In genomic region chr11:46618789-46619188, GRCh38 we compare ENCODE assay signal across 9 cellular contexts. TPM values are rescaled to one million over a fixed set of nuclear protein-coding genes. Genes with fewer than 3 reads are reported as not detected.
A peak's percentile ranks its signal among the peaks of the same experiment; 100 is the strongest.
DNase-seq lines count a peak whose midpoint lies in the region; ATAC-seq and TF ChIP-seq lines count a peak whose summit lies in the region.
"Had no signal": no experiment of that assay in that cellular context is flagged by ENCODE, and none has a peak within 500 bp of the region (broad histone marks: within the 10 kb centered on the region; RNA-seq: fewer than 3 reads in every experiment).

No MANE protein-coding gene starts in this region.

- no TSS peak for BruUV-seq in MCF 10A (replicated peaks; lab: Mats Ljungman, UMichigan)

- peak overlapping the region; percentile 93 for H3K4me3 ChIP-seq in LNCaP clone FGC (ENCODE audit: low read depth, low read length)

- peaks cover 53% of the 10 kb centered on the region for H3K4me1 Mint-ChIP-seq in CD4-positive, alpha-beta T cell (ENCODE audit: low read depth)
- peaks cover 19% of the 10 kb centered on the region for H3K4me1 Mint-ChIP-seq in MCF 10A (ENCODE audit: insufficient read depth, unreplicated experiment)
- H3K4me1 Mint-ChIP-seq in natural killer cell treated with Interleukin-12 subunit alpha and Interleukin-12 subunit beta and Interleukin-15 and Interleukin-18, amount 100 ng/mL, for 72 hours (ENCODE audit: low read depth in 2 of 2) = peaks cover 25 to 38% of the 10 kb centered on the region in 2 donors

- CTCF ChIA-PET in CD4-positive, alpha-beta T cell (lab: Charles Lee) = interaction anchor here (1.2 to 2.3 kb wide), 3 partner anchors 52 to 129 kb away, joined by 3 to 9 read pairs (median 6); no protein-coding TSS in a partner anchor
- CTCF ChIA-PET in MCF 10A (lab: Yijun Ruan, JAX) = interaction anchor here (0.6 to 2.9 kb wide), 26 partner anchors 9 to 309 kb away, joined by 3 to 21 read pairs (median 4); partner anchors contain the start of gene CHRM4

- DNase-seq in CD4-positive, alpha-beta T cell = no peak
- DNase-seq in LNCaP clone FGC (ENCODE audit: low read depth) = no peak
- DNase-seq in MCF 10A (ENCODE audit: unreplicated experiment) = no peak
- DNase-seq in natural killer cell treated with Interleukin-12 subunit alpha and Interleukin-12 subunit beta and Interleukin-15 and Interleukin-18, amount 100 ng/mL, for 72 hours (ENCODE audit: low spot score) = no peak
- DNase-seq in amniotic stem cell (lab: John Stamatoyannopoulos, UW) = no peak
- no peak for DNase-seq in A172 (ENCODE audit: low spot score)
- no peak for DNase-seq in Ammon's horn (ENCODE audit: low spot score)
- DNase-seq: left lung had no signal

- intact Hi-C loops in CD4-positive, alpha-beta T cell (cut with DNase I, micrococcal nuclease) = loop anchor here (5.0 to 10.0 kb wide), 5 partner anchors 64 to 774 kb away; partner anchors contain the start of gene CRY2 (in 1 of the 2)
- intact Hi-C loops in MCF 10A (cut with micrococcal nuclease) = loop anchor here (5.0 kb wide), 1 partner anchor 81 kb away; no protein-coding TSS in a partner anchor

- peak overlapping the region; percentile 97 for H3K27ac Mint-ChIP-seq in CD4-positive, alpha-beta T cell
- peak overlapping the region; percentile 99 for H3K27ac Mint-ChIP-seq in MCF 10A (ENCODE audit: low read depth, unreplicated experiment)
- H3K27ac Mint-ChIP-seq in natural killer cell treated with Interleukin-12 subunit alpha and Interleukin-12 subunit beta and Interleukin-15 and Interleukin-18, amount 100 ng/mL, for 72 hours = peak overlapping the region; percentile 97 to 99

- POLR2A ChIA-PET in CD4-positive, alpha-beta T cell (lab: Charles Lee) = interaction anchor here (1.3 to 4.7 kb wide), 9 partner anchors 12 to 129 kb away, joined by 3 to 35 read pairs (median 11); partner anchors contain the start of genes AMBRA1, ARHGAP1 and ZNF408
- POLR2A ChIA-PET in MCF 10A (lab: Yijun Ruan, JAX) = interaction anchor here (0.6 to 5.6 kb wide), 23 partner anchors 8 to 261 kb away, joined by 3 to 108 read pairs (median 5); partner anchors contain the start of genes AMBRA1, ARHGAP1 and ZNF408

- H3K27ac ChIP-seq in CD4-positive, alpha-beta T cell (ENCODE audit: low read depth, low read length) = no peak overlapping the region

- no peaks in the 10 kb centered on the region for H3K9me3 ChIP-seq in CD4-positive, alpha-beta T cell (ENCODE audit: control insufficient read depth, low read length)
- H3K9me3 ChIP-seq: left lung had no signal

- no peaks in the 10 kb centered on the region for H3K9me3 Mint-ChIP-seq in CD4-positive, alpha-beta T cell
- no peaks in the 10 kb centered on the region for H3K9me3 Mint-ChIP-seq in MCF 10A (ENCODE audit: unreplicated experiment)
- H3K9me3 Mint-ChIP-seq in natural killer cell treated with Interleukin-12 subunit alpha and Interleukin-12 subunit beta and Interleukin-15 and Interleukin-18, amount 100 ng/mL, for 72 hours = no peaks in the 10 kb centered on the region

- ATAC-seq in CD4-positive, alpha-beta T cell (ENCODE audit: poor library complexity) = no peak
- no peak for ATAC-seq in natural killer cell treated with Interleukin-12 subunit alpha and Interleukin-12 subunit beta and Interleukin-15 and Interleukin-18, amount 100 ng/mL, for 72 hours
- no peak for ATAC-seq in HG02938 (IDR thresholded peaks at IDR 0.05; ENCODE audit: unreplicated experiment)
- ATAC-seq: left lung had no signal

- peak overlapping the region; percentile 100 for H3K4me3 Mint-ChIP-seq in CD4-positive, alpha-beta T cell
- peak overlapping the region; percentile 82 for H3K4me3 Mint-ChIP-seq in MCF 10A (ENCODE audit: unreplicated experiment)
- peak overlapping the region; percentile 90 for H3K4me3 Mint-ChIP-seq in natural killer cell treated with Interleukin-12 subunit alpha and Interleukin-12 subunit beta and Interleukin-15 and Interleukin-18, amount 100 ng/mL, for 72 hours

- no peaks in the 10 kb centered on the region for H3K27me3 Mint-ChIP-seq in CD4-positive, alpha-beta T cell
- no peaks in the 10 kb centered on the region for H3K27me3 Mint-ChIP-seq in MCF 10A (ENCODE audit: insufficient read depth, unreplicated experiment)
- H3K27me3 Mint-ChIP-seq in natural killer cell treated with Interleukin-12 subunit alpha and Interleukin-12 subunit beta and Interleukin-15 and Interleukin-18, amount 100 ng/mL, for 72 hours = no peaks in the 10 kb centered on the region

- peaks cover 52% of the 10 kb centered on the region for H3K36me3 Mint-ChIP-seq in CD4-positive, alpha-beta T cell (ENCODE audit: low read depth)
- peaks cover 28% of the 10 kb centered on the region for H3K36me3 Mint-ChIP-seq in MCF 10A (ENCODE audit: insufficient read depth, unreplicated experiment)
- peaks cover 6% of the 10 kb centered on the region for H3K36me3 Mint-ChIP-seq in natural killer cell treated with Interleukin-12 subunit alpha and Interleukin-12 subunit beta and Interleukin-15 and Interleukin-18, amount 100 ng/mL, for 72 hours

- no peaks in the 10 kb centered on the region for H3K27me3 ChIP-seq in CD4-positive, alpha-beta T cell (ENCODE audit: control insufficient read depth, insufficient read depth, low read length)
- H3K27me3 ChIP-seq: left lung had no signal

- no peak for TF ChIP-seq CTCF in CD4-positive, alpha-beta T cell (IDR thresholded peaks at IDR 0.05)
- TF ChIP-seq CTCF in LNCaP clone FGC (IDR thresholded peaks at IDR 0.05; ENCODE audit: control insufficient read depth, extremely low read depth, insufficient read depth) (no peak), MCF 10A (IDR thresholded peaks at IDR 0.05; ENCODE audit: unreplicated experiment) (no peak)

RNA-seq across cellular contexts. Expression of gene ATG13, which starts 1.4 kb away (rescaled TPM):
- 100 to 1,000 TPM in 1 of 2 experiments, 10 to 100 TPM in 1; 95.7 to 102 TPM for total RNA-seq in CD4-positive, alpha-beta T cell
- total RNA-seq in MCF 10A (2022) = 75.1 and 91.7 TPM in 2 replicates
- total RNA-seq in natural killer cell treated with Interleukin-12 subunit alpha and Interleukin-12 subunit beta and Interleukin-15 and Interleukin-18, amount 100 ng/mL, for 72 hours = 10 to 100 TPM; 93.9 to 96.6 TPM
- 66.5 and 93.3 TPM in 2 replicates for total RNA-seq in A172 (2014; rRNA removed; shearing (Covaris generic))

RNA-seq across cellular contexts. Expression of gene HARBI1, which starts 1.8 kb away (rescaled TPM):
- total RNA-seq in CD4-positive, alpha-beta T cell = 10 to 100 TPM; 18.2 to 18.7 TPM
- total RNA-seq in MCF 10A (2022) = 6.8 and 8.5 TPM in 2 replicates
- 1 to 10 TPM; 6.2 to 6.4 TPM for total RNA-seq in natural killer cell treated with Interleukin-12 subunit alpha and Interleukin-12 subunit beta and Interleukin-15 and Interleukin-18, amount 100 ng/mL, for 72 hours
- total RNA-seq in A172 (2014; rRNA removed; shearing (Covaris generic)) = 5.2 and 7.4 TPM in 2 replicates

RNA-seq across cellular contexts. Expression of gene AMBRA1, which starts 25.0 kb away (rescaled TPM):
- 10 to 100 TPM; 29.4 to 31.9 TPM for total RNA-seq in CD4-positive, alpha-beta T cell
- 19.6 and 28.5 TPM in 2 replicates for total RNA-seq in MCF 10A (2022)
- total RNA-seq in natural killer cell treated with Interleukin-12 subunit alpha and Interleukin-12 subunit beta and Interleukin-15 and Interleukin-18, amount 100 ng/mL, for 72 hours = 10 to 100 TPM; 50.7 to 72.4 TPM
- 27.3 and 44.3 TPM in 2 replicates for total RNA-seq in A172 (2014; rRNA removed; shearing (Covaris generic))
